ENCODE assay signal across 12 cellular contexts in genomic region chr4:82017680-82018079, GRCh38.
DNase-seq lines count a peak whose midpoint lies in the region; TF ChIP-seq lines count a peak whose summit lies in the region.
"Had no signal": no experiment of that assay in that cellular context is flagged by ENCODE, and none has a peak within 500 bp of the region (broad histone marks: within the 10 kb centered on the region; RNA-seq: fewer than 3 reads in every experiment).

No MANE protein-coding gene starts in this region.

- no peak for TF ChIP-seq POLR2A in suprapubic skin (IDR thresholded peaks at IDR 0.05)

- H3K4me1 ChIP-seq in suprapubic skin = no peaks in the 10 kb centered on the region

- H3K36me3 ChIP-seq in WERI-Rb-1 (no peaks in the 10 kb centered on the region), suprapubic skin (no peaks in the 10 kb centered on the region)

- no peak for TF ChIP-seq EP300 in suprapubic skin (IDR thresholded peaks at IDR 0.05)

- H3K27ac ChIP-seq in WERI-Rb-1 (no peak overlapping the region), suprapubic skin (no peak overlapping the region)
- H3K27ac ChIP-seq: KMS-11 had no signal

- H3K4me3 ChIP-seq in WERI-Rb-1 (ENCODE audit: low read depth, low read length) (no peak overlapping the region), suprapubic skin (no peak overlapping the region)

- WGBS in suprapubic skin = 70% methylated on average over 2 of the region's 2 CpGs

- no peaks in the 10 kb centered on the region for H3K9me3 ChIP-seq in WERI-Rb-1 (ENCODE audit: severe bottlenecking)
- H3K9me3 ChIP-seq in suprapubic skin = no peaks in the 10 kb centered on the region

- peak; percentile 23 for DNase-seq in EH (ENCODE audit: low read depth)
- peak; percentile 4 for DNase-seq in HuH-7.5 (ENCODE audit: low spot score)
- DNase-seq in amniotic epithelial cell (ENCODE audit: low read depth) = peak; percentile 12
- peak; percentile 3 for DNase-seq in kidney glomerular epithelial cell (lab: John Stamatoyannopoulos, UW)
- no peak for DNase-seq in WERI-Rb-1
- DNase-seq in NCI-H2196 (lab: John Stamatoyannopoulos, UW; ENCODE audit: unreplicated experiment) = no peak
- no peak for DNase-seq in suprapubic skin (ENCODE audit: low spot score in 2 of 2)
- DNase-seq in stimulated activated CD4-positive, alpha-beta T cell treated with anti-CD3 and anti-CD28 coated beads, Interleukin-1b, Interleukin-23, amount 100 ng/mL, for 48 hours = no peak
- DNase-seq: activated CD4-positive, alpha-beta memory T cell treated with anti-CD3 and anti-CD28 coated beads, Interleukin-2, amount 10 ng/mL, durations not matched to agents 7 days and 5 days; DMS79 treated with DMSO at 0.1 percent for 48 hours; occipital lobe had no signal

- TF ChIP-seq CTCF in WERI-Rb-1 (IDR thresholded peaks at IDR 0.05; ENCODE audit: low read depth, low read length) (no peak), suprapubic skin (IDR thresholded peaks at IDR 0.05) (no peak)

- H3K27me3 ChIP-seq in WERI-Rb-1 (ENCODE audit: insufficient read depth, low read depth, severe bottlenecking) (no peaks in the 10 kb centered on the region), suprapubic skin (no peaks in the 10 kb centered on the region)

Comparison
In these comparisons a context has a peak if more than half of its experiments do, and no peak if none do; other contexts are left out.
1. DNase-seq: peak in EH (single experiment), HuH-7.5 (single experiment), amniotic epithelial cell (single experiment) and kidney glomerular epithelial cell (single experiment); none in WERI-Rb-1 (single experiment), NCI-H2196 (single experiment), suprapubic skin (0 of 2) and stimulated activated CD4-positive, alpha-beta T cell treated with anti-CD3 and anti-CD28 coated beads, Interleukin-1b, Interleukin-23, amount 100 ng/mL, for 48 hours (single experiment).